20 cellular contexts compared by ENCODE assay signal in the genomic region with DNA sequence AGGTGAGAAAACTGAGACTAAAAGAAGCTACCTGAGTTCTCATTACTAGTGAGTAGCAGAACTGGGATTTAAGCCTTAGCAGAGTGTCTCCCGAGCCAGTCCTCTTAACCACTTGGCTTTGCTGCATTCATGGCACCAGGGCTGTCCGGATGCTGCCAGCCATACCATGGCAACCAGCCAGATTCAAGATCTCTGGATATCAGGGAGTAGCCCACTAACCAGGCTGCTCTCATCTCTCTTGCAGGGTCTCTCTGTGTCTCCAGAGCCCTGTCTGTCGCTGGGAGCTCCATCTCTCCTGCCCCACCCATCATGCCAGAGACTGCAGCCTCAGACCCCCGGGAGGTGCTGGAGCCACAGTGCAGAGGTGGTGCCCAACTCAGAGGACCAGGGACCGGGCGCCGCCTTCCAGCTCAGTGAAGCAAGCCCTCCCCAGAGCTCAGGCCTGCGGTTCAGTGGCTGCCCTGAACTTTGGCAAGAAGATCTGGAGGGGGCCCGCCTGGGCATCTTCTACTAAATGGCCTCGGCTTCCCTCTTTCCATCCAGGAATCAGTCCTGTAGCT. TPM values are rescaled to one million over a fixed set of nuclear protein-coding genes. Genes with fewer than 3 reads are reported as not detected.
DNase-seq lines count a peak whose midpoint lies in the region; ATAC-seq and TF ChIP-seq lines count a peak whose summit lies in the region.
"Had no signal": no experiment of that assay in that cellular context is flagged by ENCODE, and none has a peak within 500 bp of the region (broad histone marks: within the 10 kb centered on the region; RNA-seq: fewer than 3 reads in every experiment).

No MANE protein-coding gene starts in this region.

- no peaks in the 10 kb centered on the region for H4K20me1 ChIP-seq in osteoblast (ENCODE audit: insufficient read depth, low read length)

- TF ChIP-seq CTCF in coronary artery (IDR thresholded peaks at IDR 0.05) (no peak), osteoblast (IDR thresholded peaks at IDR 0.05; ENCODE audit: extremely low read depth, low read depth, low read length) (no peak), nephron progenitor cell (IDR thresholded peaks at IDR 0.05) (no peak), suprapubic skin (IDR thresholded peaks at IDR 0.05) (no peak), omental fat pad (IDR thresholded peaks at IDR 0.05) (no peak)

- H3K27me3 ChIP-seq in osteoblast (ENCODE audit: insufficient read depth, low read length): no peaks in the 10 kb centered on the region
- H3K27me3 ChIP-seq in suprapubic skin: no peaks in the 10 kb centered on the region

- H3K4me3 ChIP-seq in coronary artery (no peak overlapping the region), osteoblast (ENCODE audit: insufficient read depth, low read length) (no peak overlapping the region), suprapubic skin (no peak overlapping the region)

- no peak overlapping the region for H3K27ac Mint-ChIP-seq in nephron progenitor cell
- H3K27ac Mint-ChIP-seq: IgD-negative memory B cell had no signal

- H2AFZ ChIP-seq in osteoblast (ENCODE audit: low read length): no peak overlapping the region

- DNase-seq in NCI-H446 (lab: John Stamatoyannopoulos, UW): peak; percentile 17 to 30
- DNase-seq in NCI-H446 treated with DMSO at 0.1 percent for 48 hours (lab: John Stamatoyannopoulos, UW): no peak
- peak; percentile 29 for DNase-seq in HT-29 (ENCODE audit: low spot score)
- DNase-seq in coronary artery (ENCODE audit: low spot score): peak; percentile 72
- peak; percentile 50 for DNase-seq in osteoblast (ENCODE audit: insufficient read length, low spot score, missing footprints)
- DNase-seq in nephron progenitor cell: no peak
- DNase-seq in suprapubic skin (ENCODE audit: low spot score in 2 of 2): no peak
- DNase-seq in omental fat pad (ENCODE audit: low spot score): no peak
- DNase-seq: EL, Kasumi-1, MM.1S, NCI-H1105, NCI-H1694, NCI-H2107, NCI-H345 had no signal

- H3K79me2 ChIP-seq in osteoblast (ENCODE audit: insufficient read depth, low read length): no peaks in the 10 kb centered on the region

- peaks cover 5% of the 10 kb centered on the region for H3K4me1 Mint-ChIP-seq in nephron progenitor cell

- H3K4me2 ChIP-seq in osteoblast (ENCODE audit: insufficient read depth, low read length): no peak overlapping the region

- TF ChIP-seq POLR2A in suprapubic skin (IDR thresholded peaks at IDR 0.05): no peak

- no peaks in the 10 kb centered on the region for H3K9me3 Mint-ChIP-seq in nephron progenitor cell
- H3K9me3 Mint-ChIP-seq: CD14-positive monocyte, IgD-negative memory B cell had no signal

- H3K36me3 Mint-ChIP-seq in nephron progenitor cell (ENCODE audit: low read depth): no peaks in the 10 kb centered on the region
- H3K36me3 Mint-ChIP-seq: IgD-negative memory B cell had no signal

- H3K27ac ChIP-seq in coronary artery (no peak overlapping the region), osteoblast (ENCODE audit: low read depth, low read length) (no peak overlapping the region), suprapubic skin (no peak overlapping the region)

- 74% methylated on average over 9 of the region's 10 CpGs for WGBS in suprapubic skin

- H3K9me3 ChIP-seq in osteoblast (ENCODE audit: low read depth, low read length) (no peaks in the 10 kb centered on the region), suprapubic skin (no peaks in the 10 kb centered on the region)

- no peak overlapping the region for H3K4me3 Mint-ChIP-seq in nephron progenitor cell

- no peak for ATAC-seq in omental fat pad (ENCODE audit: low FRiP score)

- peaks cover 79% of the 10 kb centered on the region for H3K27me3 Mint-ChIP-seq in nephron progenitor cell (ENCODE audit: low read depth, poor library complexity)

- H3K4me1 ChIP-seq in osteoblast (ENCODE audit: insufficient read depth, low read length) (peaks cover 20% of the 10 kb centered on the region), suprapubic skin (peaks cover 62% of the 10 kb centered on the region)

- TF ChIP-seq EP300 in suprapubic skin (IDR thresholded peaks at IDR 0.05): no peak

- H3K36me3 ChIP-seq in osteoblast (ENCODE audit: insufficient read depth, low read length) (no peaks in the 10 kb centered on the region), suprapubic skin (no peaks in the 10 kb centered on the region)

RNA-seq across cellular contexts. Expression of a gene that starts 1.8 kb away (rescaled TPM):
- 0.15 TPM in 1 of 2 replicates, not detected in the other for total RNA-seq in HT-29 (2014; rRNA removed; shearing (Covaris generic))
- total RNA-seq in osteoblast (0.72 and 1.5 TPM in 2 replicates), suprapubic skin (1 to 10 TPM in 1 of 4 donors, not detected in 3; 1.1 TPM), omental fat pad (under 1 TPM in 1 of 4 donors, not detected in 3; 0.48 TPM)
- total RNA-seq: A172, HT1080 had no signal

RNA-seq across cellular contexts. Expression of a gene that starts 26.9 kb away (rescaled TPM):
- total RNA-seq in HT-29 (2014; rRNA removed; shearing (Covaris generic)): 0.23 and 0.71 TPM in 2 replicates
- under 0.01 TPM in 2 replicates for total RNA-seq in osteoblast
- 1 to 10 TPM in 2 of 4 donors, under 1 TPM in 2; 0.49 to 1.9 (median 0.89) TPM for total RNA-seq in suprapubic skin
- total RNA-seq in omental fat pad: 10 to 100 TPM in 1 of 4 donors, 1 to 10 TPM in 3; 4.0 to 16.2 (median 6.5) TPM

RNA-seq across cellular contexts. Expression of a gene that starts 36.8 kb away (rescaled TPM):
- total RNA-seq in HT-29 (2014; rRNA removed; shearing (Covaris generic)): 0.05 and 0.10 TPM in 2 replicates
- total RNA-seq in osteoblast (87.9 and 98.7 TPM in 2 replicates), suprapubic skin (10 to 100 TPM; 14.2 to 25.1 (median 19.0) TPM), omental fat pad (100 to 1,000 TPM in 1 of 4 donors, 10 to 100 TPM in 3; 33.6 to 107 (median 71.9) TPM)
- total RNA-seq: SK-MEL-5 had no signal

Comparison
In these comparisons a context has a peak if more than half of its experiments do, and no peak if none do; other contexts are left out.
1. DNase-seq: peak in NCI-H446 (2 of 2), HT-29 (single experiment), coronary artery (single experiment) and osteoblast (single experiment); none in NCI-H446 treated with DMSO at 0.1 percent for 48 hours (single experiment), nephron progenitor cell (single experiment), suprapubic skin (0 of 2) and omental fat pad (single experiment).
2. RNA of a gene that starts 36.8 kb away (total RNA-seq): 33.6 to 107 TPM in omental fat pad, 87.9 to 98.7 TPM in osteoblast and 14.2 to 25.1 TPM in suprapubic skin; 0.05 to 0.10 TPM in HT-29; every median in the first group is over 10 times any median in the second.